Comparison of ENCODE assay signal across 14 cellular contexts in genomic region chr5:93452255-93452654, GRCh38.
A peak's percentile ranks its signal among the peaks of the same experiment; 100 is the strongest.
DNase-seq lines count a peak whose midpoint lies in the region; ATAC-seq and TF ChIP-seq lines count a peak whose summit lies in the region.
"Had no signal": no experiment of that assay in that cellular context is flagged by ENCODE, and none has a peak within 500 bp of the region (broad histone marks: within the 10 kb centered on the region; RNA-seq: fewer than 3 reads in every experiment).

No MANE protein-coding gene starts in this region.

- H3K36me3 Mint-ChIP-seq in T-helper 2 cell treated with Interferon-gamma antibody and Interleukin-4, amounts not matched to agents 5 μg/mL and 100 μg/mL, for 36 hours (ENCODE audit: low read depth) = no peaks in the 10 kb centered on the region
- H3K36me3 Mint-ChIP-seq: CD8-positive, alpha-beta T cell had no signal

- dilution Hi-C loops in IMR-90 (cut with HindIII; ENCODE audit: low sequenced_read_pairs, unreplicated experiment) = no loop called here

- TF ChIP-seq POLR2A in IMR-90 (IDR thresholded peaks at IDR 0.05; ENCODE audit: low read depth, low read length) = no peak

- in situ Hi-C loops in IMR-90 (cut with MboI; ENCODE audit: low sequenced_read_pairs) = no loop called here

- H3K4me3 ChIP-seq in IMR-90 (ENCODE audit: insufficient read depth, low read depth, low read length) (no peak overlapping the region), mesenchymal stem cell (ENCODE audit: insufficient read depth in 1 of 2, low read depth in 1 of 2, low read length in 2 of 2) (no peak overlapping the region), skeletal muscle satellite cell (ENCODE audit: low read length) (no peak overlapping the region)
- H3K4me3 ChIP-seq: GM23248 had no signal

- CTCF ChIA-PET in IMR-90 (lab: Yijun Ruan, JAX) = no interaction called here

- H3K14ac ChIP-seq in IMR-90 (replicated peaks; ENCODE audit: low read depth, low read length) = no peak overlapping the region
- no peak overlapping the region for H3K14ac ChIP-seq in mesenchymal stem cell (ENCODE audit: low read length in 2 of 2)

- H3K4me1 ChIP-seq in IMR-90 (ENCODE audit: control insufficient read depth, insufficient read depth, low read length) = no peaks in the 10 kb centered on the region
- no peaks in the 10 kb centered on the region for H3K4me1 ChIP-seq in mesenchymal stem cell (ENCODE audit: control insufficient read depth, insufficient read depth, low read depth, low read length)
- no peaks in the 10 kb centered on the region for H3K4me1 ChIP-seq in skeletal muscle satellite cell (ENCODE audit: control insufficient read depth, insufficient read depth, low read length)

- no peak overlapping the region for H2AK9ac ChIP-seq in IMR-90 (replicated peaks; ENCODE audit: low read depth, low read length, poor library complexity)

- H3K9me3 Mint-ChIP-seq in T-helper 2 cell treated with Interferon-gamma antibody and Interleukin-4, amounts not matched to agents 5 μg/mL and 100 μg/mL, for 36 hours = no peaks in the 10 kb centered on the region

- H3K56ac ChIP-seq in IMR-90 (ENCODE audit: extremely low read depth, insufficient read depth, low read length) = no peak overlapping the region

- H2BK20ac ChIP-seq in IMR-90 (ENCODE audit: low read depth, low read length) = no peak overlapping the region

- H3K4me1 Mint-ChIP-seq in T-helper 2 cell treated with Interferon-gamma antibody and Interleukin-4, amounts not matched to agents 5 μg/mL and 100 μg/mL, for 36 hours (ENCODE audit: low read depth) = no peaks in the 10 kb centered on the region

- no TSS peak for BruUV-seq in IMR-90 (replicated peaks; lab: Mats Ljungman, UMichigan)

- no peak overlapping the region for H2AFZ ChIP-seq in IMR-90 (replicated peaks; ENCODE audit: low read length, poor library complexity)
- H2AFZ ChIP-seq in mesenchymal stem cell (ENCODE audit: low read depth, low read length) = no peak overlapping the region
- H2AFZ ChIP-seq: GM23248 had no signal

- no peak overlapping the region for H4K5ac ChIP-seq in IMR-90 (ENCODE audit: low read depth, low read length)

- H2BK120ac ChIP-seq in IMR-90 (ENCODE audit: low read depth, low read length) = no peak overlapping the region
- no peak overlapping the region for H2BK120ac ChIP-seq in mesenchymal stem cell (ENCODE audit: low read depth, low read length)

- H3K36me3 ChIP-seq in IMR-90 (ENCODE audit: control insufficient read depth, insufficient read depth, low read length) (peaks cover 1% of the 10 kb centered on the region; the same call in 1 of the 2 replicates), mesenchymal stem cell (ENCODE audit: control insufficient read depth in 1 of 2, insufficient read depth in 2 of 2, low read depth in 1 of 2, low read length in 2 of 2) (no peaks in the 10 kb centered on the region), skeletal muscle satellite cell (ENCODE audit: insufficient read depth, low read length) (no peaks in the 10 kb centered on the region)

- H3K23ac ChIP-seq in IMR-90 (ENCODE audit: low read depth, low read length) (no peak overlapping the region; the same call in 1 of the 2 replicates), mesenchymal stem cell (ENCODE audit: low read length in 2 of 2) (no peak overlapping the region)

- H4K91ac ChIP-seq in IMR-90 (ENCODE audit: insufficient read depth, low read depth, low read length) (no peak overlapping the region), mesenchymal stem cell (ENCODE audit: low read length) (no peak overlapping the region)

- no peak overlapping the region for H2BK12ac ChIP-seq in mesenchymal stem cell (ENCODE audit: low read length in 2 of 2)

- no peak overlapping the region for H3K27ac ChIP-seq in IMR-90 (ENCODE audit: insufficient read depth, low read length)
- H3K27ac ChIP-seq in mesenchymal stem cell (ENCODE audit: low read length, poor library complexity, severe bottlenecking) = no peak overlapping the region
- H3K27ac ChIP-seq: GM23248 had no signal

- H3K18ac ChIP-seq in IMR-90 (ENCODE audit: low read depth, low read length) = no peak overlapping the region
- H3K18ac ChIP-seq in mesenchymal stem cell (ENCODE audit: low read depth in 1 of 2, low read length in 2 of 2) = no peak overlapping the region

- POLR2A ChIA-PET in IMR-90 (lab: Charles Lee; ENCODE audit: unreplicated experiment) = no interaction called here

- no peak overlapping the region for H3K27ac Mint-ChIP-seq in T-helper 2 cell treated with Interferon-gamma antibody and Interleukin-4, amounts not matched to agents 5 μg/mL and 100 μg/mL, for 36 hours
- H3K27ac Mint-ChIP-seq: CD8-positive, alpha-beta T cell had no signal

- no peaks in the 10 kb centered on the region for H4K20me1 ChIP-seq in IMR-90 (ENCODE audit: insufficient read depth, low read length)

- H3K27me3 ChIP-seq in IMR-90 (ENCODE audit: control insufficient read depth, insufficient read depth, low read length) (no peaks in the 10 kb centered on the region), mesenchymal stem cell (ENCODE audit: control insufficient read depth in 1 of 2, insufficient read depth in 1 of 2, low read length in 2 of 2) (no peaks in the 10 kb centered on the region), skeletal muscle satellite cell (ENCODE audit: control insufficient read depth, insufficient read depth, low read length) (no peaks in the 10 kb centered on the region)

- peaks cover 4 to 8% of the 10 kb centered on the region in 2 experiments; a peak in 3 of 4 replicates for H3K79me1 ChIP-seq in IMR-90 (ENCODE audit: low read depth in 1 of 2, low read length in 2 of 2)
- no peaks in the 10 kb centered on the region for H3K79me1 ChIP-seq in mesenchymal stem cell (replicated peaks; ENCODE audit: low read length, poor library complexity, severe bottlenecking)

- no peak for TF ChIP-seq RAD21 in IMR-90 (IDR thresholded peaks at IDR 0.05; ENCODE audit: low read length)

- no peak overlapping the region for H4K8ac ChIP-seq in IMR-90 (ENCODE audit: low read depth in 2 of 2, low read length in 2 of 2)
- no peak overlapping the region for H4K8ac ChIP-seq in mesenchymal stem cell (ENCODE audit: low read length)

- no peaks in the 10 kb centered on the region for H3K27me3 Mint-ChIP-seq in T-helper 2 cell treated with Interferon-gamma antibody and Interleukin-4, amounts not matched to agents 5 μg/mL and 100 μg/mL, for 36 hours (ENCODE audit: low read depth)

- TF ChIP-seq CTCF in IMR-90 (conservative IDR thresholded peaks at IDR 0.05; ENCODE audit: low read depth, low read length) = no peak

- H3K4ac ChIP-seq in IMR-90 (ENCODE audit: low read depth, low read length) (no peak overlapping the region), mesenchymal stem cell (ENCODE audit: low read depth in 1 of 2, low read length in 2 of 2) (no peak overlapping the region)

- H2BK15ac ChIP-seq in IMR-90 (ENCODE audit: low read depth, low read length) = no peak overlapping the region
- no peak overlapping the region for H2BK15ac ChIP-seq in mesenchymal stem cell (ENCODE audit: low read depth, poor library complexity, severe bottlenecking)

- H2AK5ac ChIP-seq in IMR-90 (ENCODE audit: low read depth, low read length) (no peak overlapping the region), mesenchymal stem cell (ENCODE audit: low read length, severe bottlenecking) (no peak overlapping the region)

- H2BK5ac ChIP-seq in IMR-90 (ENCODE audit: low read depth, low read length, poor library complexity, severe bottlenecking) (no peak overlapping the region), mesenchymal stem cell (ENCODE audit: low read depth, low read length, poor library complexity, severe bottlenecking) (no peak overlapping the region)

- ATAC-seq in IMR-90 (ENCODE audit: low read depth) = peak; percentile 51
- ATAC-seq: CD8-positive, alpha-beta T cell; Right ventricle myocardium inferior had no signal

- no peak overlapping the region for H3K4me3 Mint-ChIP-seq in T-helper 2 cell treated with Interferon-gamma antibody and Interleukin-4, amounts not matched to agents 5 μg/mL and 100 μg/mL, for 36 hours
- H3K4me3 Mint-ChIP-seq: CD8-positive, alpha-beta T cell had no signal

- DNase-seq in IMR-90 = no peak
- DNase-seq in dermis blood vessel endothelial cell = peak; percentile 17
- DNase-seq in mesenchymal stem cell = peak; percentile 23
- no peak for DNase-seq in activated naive CD4-positive, alpha-beta T cell treated with Interleukin-2 at 50 U/mL for 16 hours
- DNase-seq in NCI-H187 treated with DMSO at 0.1 percent for 48 hours (lab: John Stamatoyannopoulos, UW) = no peak
- DNase-seq in T-helper 2 cell treated with Interferon-gamma antibody and Interleukin-4, amounts not matched to agents 5 μg/mL and 100 μg/mL, for 36 hours (ENCODE audit: low spot score) = no peak
- DNase-seq: CD8-positive, alpha-beta T cell; GM23248; KG1; NCI-H1092; NCI-H345; NCI-H69 had no signal

- H3K9ac ChIP-seq in IMR-90 (ENCODE audit: low read depth, low read length) (no peak overlapping the region), mesenchymal stem cell (ENCODE audit: low read length) (peak overlapping the region; percentile 26), skeletal muscle satellite cell (ENCODE audit: low read depth, low read length) (no peak overlapping the region)
- H3K9ac ChIP-seq: GM23248 had no signal

- H3K9me3 ChIP-seq in IMR-90 (ENCODE audit: control insufficient read depth, insufficient read depth, low read length) (no peaks in the 10 kb centered on the region), mesenchymal stem cell (ENCODE audit: control insufficient read depth, low read length) (no peaks in the 10 kb centered on the region), skeletal muscle satellite cell (replicated peaks; ENCODE audit: low read length) (no peaks in the 10 kb centered on the region)

- no peaks in the 10 kb centered on the region for H3K9me1 ChIP-seq in IMR-90 (ENCODE audit: insufficient read depth, low read length)

- intact Hi-C loops in IMR-90 (cut with micrococcal nuclease) = no loop called here

- H3K4me2 ChIP-seq in IMR-90 (ENCODE audit: low read depth, low read length) (peak overlapping the region; percentile 55), mesenchymal stem cell (ENCODE audit: low read length, poor library complexity, severe bottlenecking) (no peak overlapping the region), skeletal muscle satellite cell (ENCODE audit: low read length) (peak overlapping the region; percentile 5)

TF ChIP-seq in IMR-90, 13 proteins besides CTCF, POLR2A, EP300 and RAD21 (continues in another document):
- TF ChIP-seq USF2 (IDR thresholded peaks at IDR 0.05; ENCODE audit: low read depth, low read length) (no peak), MXI1 (IDR thresholded peaks at IDR 0.05; ENCODE audit: borderline replicate concordance, low read depth, low read length) (no peak), NFE2L2 (IDR thresholded peaks at IDR 0.05; ENCODE audit: low read depth, low read length) (no peak), CHD1 (IDR thresholded peaks at IDR 0.05; ENCODE audit: low read depth, low read length) (no peak), MAZ (IDR thresholded peaks at IDR 0.05; ENCODE audit: borderline replicate concordance, low read depth, low read length) (no peak)

Comparison
In these comparisons a context has a peak if more than half of its experiments do, and no peak if none do; other contexts are left out.
1. DNase-seq: peak in dermis blood vessel endothelial cell (single experiment) and mesenchymal stem cell (single experiment); none in IMR-90 (single experiment), activated naive CD4-positive, alpha-beta T cell treated with Interleukin-2 at 50 U/mL for 16 hours (single experiment), NCI-H187 treated with DMSO at 0.1 percent for 48 hours (single experiment) and T-helper 2 cell treated with Interferon-gamma antibody and Interleukin-4, amounts not matched to agents 5 μg/mL and 100 μg/mL, for 36 hours (single experiment).